18 cellular contexts compared by ENCODE assay signal in genomic region chr2:224532441-224532840, GRCh38. TPM values are rescaled to one million over a fixed set of nuclear protein-coding genes. Genes with fewer than 3 reads are reported as not detected.
DNase-seq lines count a peak whose midpoint lies in the region; ATAC-seq lines count a peak whose summit lies in the region.
"Had no signal": no experiment of that assay in that cellular context is flagged by ENCODE, and none has a peak within 500 bp of the region (broad histone marks: within the 10 kb centered on the region; RNA-seq: fewer than 3 reads in every experiment).

No MANE protein-coding gene starts in this region.

- H3K36me3 Mint-ChIP-seq in stimulated activated naive CD8-positive, alpha-beta T cell treated with anti-CD3 and anti-CD28 coated beads, Interleukin-15, Interleukin-2, amounts not matched to agents 100 ng/mL and 50 ng/mL, for 24 hours (ENCODE audit: low read depth), result peaks cover 53% of the 10 kb centered on the region
- H3K36me3 Mint-ChIP-seq in immature natural killer cell, result peaks cover 5 to 8% (median 8%) of the 10 kb centered on the region in 3 donors

- H3K4me1 Mint-ChIP-seq in stimulated activated naive CD8-positive, alpha-beta T cell treated with anti-CD3 and anti-CD28 coated beads, Interleukin-15, Interleukin-2, amounts not matched to agents 100 ng/mL and 50 ng/mL, for 24 hours (ENCODE audit: low read depth), result peaks cover 59% of the 10 kb centered on the region
- peaks cover 61 to 70% of the 10 kb centered on the region in 2 donors for H3K4me1 Mint-ChIP-seq in immature natural killer cell

- ATAC-seq in stimulated activated naive CD8-positive, alpha-beta T cell treated with anti-CD3 and anti-CD28 coated beads, Interleukin-15, Interleukin-2, amounts not matched to agents 100 U/mL and 50 U/mL, for 24 hours, result no peak
- ATAC-seq in HG03354 (IDR thresholded peaks at IDR 0.05; ENCODE audit: poor library complexity, severe bottlenecking, unreplicated experiment) (peak; percentile 7), HG03469 (IDR thresholded peaks at IDR 0.05; ENCODE audit: unreplicated experiment) (no peak)
- ATAC-seq: lower lobe of right lung, pancreas, right lobe of liver had no signal

- no peaks in the 10 kb centered on the region for H3K27me3 Mint-ChIP-seq in stimulated activated naive CD8-positive, alpha-beta T cell treated with anti-CD3 and anti-CD28 coated beads, Interleukin-15, Interleukin-2, amounts not matched to agents 100 ng/mL and 50 ng/mL, for 24 hours
- H3K27me3 Mint-ChIP-seq in immature natural killer cell (ENCODE audit: low read depth in 3 of 3), result no peaks in the 10 kb centered on the region

- H3K9me3 Mint-ChIP-seq in stimulated activated naive CD8-positive, alpha-beta T cell treated with anti-CD3 and anti-CD28 coated beads, Interleukin-15, Interleukin-2, amounts not matched to agents 100 ng/mL and 50 ng/mL, for 24 hours, result no peaks in the 10 kb centered on the region
- H3K9me3 Mint-ChIP-seq in immature natural killer cell, result no peaks in the 10 kb centered on the region
- H3K9me3 Mint-ChIP-seq: T-helper 1 cell treated with Interleukin-12 subunit alpha and Interleukin-12 subunit beta and Interleukin-4 antibody, amounts not matched to agents 30 μg/mL and 1 μg/mL, for 36 hours had no signal

- H3K4me3 Mint-ChIP-seq in stimulated activated naive CD8-positive, alpha-beta T cell treated with anti-CD3 and anti-CD28 coated beads, Interleukin-15, Interleukin-2, amounts not matched to agents 100 ng/mL and 50 ng/mL, for 24 hours, result no peak overlapping the region
- peak overlapping the region in 1 of 5 donors; percentile 12 for H3K4me3 Mint-ChIP-seq in immature natural killer cell
- H3K4me3 Mint-ChIP-seq: T-helper 1 cell treated with Interleukin-12 subunit alpha and Interleukin-12 subunit beta and Interleukin-4 antibody, amounts not matched to agents 30 μg/mL and 1 μg/mL, for 36 hours had no signal

- peak overlapping the region; percentile 42 for H3K27ac Mint-ChIP-seq in stimulated activated naive CD8-positive, alpha-beta T cell treated with anti-CD3 and anti-CD28 coated beads, Interleukin-15, Interleukin-2, amounts not matched to agents 100 ng/mL and 50 ng/mL, for 24 hours
- peak overlapping the region; percentile 4 to 73 (median 58) for H3K27ac Mint-ChIP-seq in immature natural killer cell
- H3K27ac Mint-ChIP-seq: T-helper 1 cell treated with Interleukin-12 subunit alpha and Interleukin-12 subunit beta and Interleukin-4 antibody, amounts not matched to agents 30 μg/mL and 1 μg/mL, for 36 hours had no signal

- no peak for DNase-seq in stimulated activated naive CD8-positive, alpha-beta T cell treated with anti-CD3 and anti-CD28 coated beads, Interleukin-15, Interleukin-2, amounts not matched to agents 100 U/mL and 50 U/mL, for 24 hours
- DNase-seq in immature natural killer cell (no peak), NCI-H1105 treated with DMSO at 0.1 percent for 48 hours (lab: John Stamatoyannopoulos, UW) (no peak), SW480 (ENCODE audit: low spot score) (no peak), C1 segment of cervical spinal cord (lab: John Stamatoyannopoulos, UW) (no peak)
- DNase-seq: activated gamma-delta T cell; lower lobe of right lung; NCI-H2227 treated with DMSO at 0.1 percent for 48 hours; NCI-H774; pancreas; right lobe of liver; SHP77; stimulated activated CD4-positive, alpha-beta T cell treated with anti-CD3 and anti-CD28 coated beads, Interleukin-15, amount 100 ng/mL, for 24 hours; tibial artery had no signal

RNA-seq across cellular contexts. Expression of gene CUL3, which starts 52.7 kb away (rescaled TPM):
- polyA plus RNA-seq in immature natural killer cell, result 10 to 100 TPM; 13.6 to 36.3 (median 18.5) TPM
